Comparison of ENCODE assay signal across 20 cellular contexts in genomic region chr1:2820731-2821372, GRCh38. TPM values are rescaled to one million over a fixed set of nuclear protein-coding genes. Genes with fewer than 3 reads are reported as not detected.
DNase-seq lines count a peak whose midpoint lies in the region; ATAC-seq, FAIRE-seq and TF ChIP-seq lines count a peak whose summit lies in the region.
"Had no signal": no experiment of that assay in that cellular context is flagged by ENCODE, and none has a peak within 500 bp of the region (broad histone marks: within the 10 kb centered on the region; RNA-seq: fewer than 3 reads in every experiment).

No MANE protein-coding gene starts in this region.

- H3K79me1 ChIP-seq in neuronal stem cell (ENCODE audit: low read depth, low read length): no peaks in the 10 kb centered on the region

- H3K36me3 ChIP-seq in heart left ventricle: no peaks in the 10 kb centered on the region
- H3K36me3 ChIP-seq in right atrium auricular region: no peaks in the 10 kb centered on the region
- no peaks in the 10 kb centered on the region for H3K36me3 ChIP-seq in neuronal stem cell (replicated peaks in 1 of 2; ENCODE audit: control insufficient read depth in 2 of 2, insufficient read depth in 2 of 2, low read length in 2 of 2)
- H3K36me3 ChIP-seq in stomach: no peaks in the 10 kb centered on the region
- no peaks in the 10 kb centered on the region for H3K36me3 ChIP-seq in small intestine (ENCODE audit: control insufficient read depth in 2 of 2, insufficient read depth in 2 of 2, low read length in 2 of 2)
- H3K36me3 ChIP-seq: HAP-1 had no signal

- H3K4me1 ChIP-seq in heart left ventricle (peaks cover 0 to 6% (median 0%) of the 10 kb centered on the region in 12 donors), right atrium auricular region (no peaks in the 10 kb centered on the region), neuronal stem cell (ENCODE audit: control insufficient read depth in 2 of 2, insufficient read depth in 1 of 2, low read depth in 1 of 2, low read length in 2 of 2) (no peaks in the 10 kb centered on the region), stomach (peaks cover 0 to 7% (median 3%) of the 10 kb centered on the region in 4 donors), small intestine (ENCODE audit: control insufficient read depth in 2 of 2, insufficient read depth in 1 of 2, low read depth in 1 of 2, low read length in 1 of 2) (no peaks in the 10 kb centered on the region)
- H3K4me1 ChIP-seq: HAP-1 had no signal

- H2BK5ac ChIP-seq in neuronal stem cell (ENCODE audit: low read length): no peak overlapping the region

- no peaks in the 10 kb centered on the region for H3K9me3 ChIP-seq in heart left ventricle
- no peaks in the 10 kb centered on the region for H3K9me3 ChIP-seq in right atrium auricular region
- peaks cover 0 to 15% of the 10 kb centered on the region in 2 donors for H3K9me3 ChIP-seq in neuronal stem cell (replicated peaks in 1 of 2; ENCODE audit: control insufficient read depth in 2 of 2, insufficient read depth in 1 of 2, low read depth in 1 of 2, low read length in 2 of 2)
- no peaks in the 10 kb centered on the region for H3K9me3 ChIP-seq in stomach
- H3K9me3 ChIP-seq in small intestine (ENCODE audit: control insufficient read depth, low read depth): no peaks in the 10 kb centered on the region
- H3K9me3 ChIP-seq: HAP-1 had no signal

- TF ChIP-seq CTCF in heart left ventricle (IDR thresholded peaks at IDR 0.05) (no peak), right atrium auricular region (IDR thresholded peaks at IDR 0.05) (no peak), stomach (IDR thresholded peaks at IDR 0.05) (no peak)

- TF ChIP-seq EP300 in stomach (IDR thresholded peaks at IDR 0.05): no peak

- intact Hi-C loops in heart left ventricle (cut with DNase I): loop anchor here in 8 of 10 donors (5.0 to 10.0 kb wide), 3 partner anchors 601 to 606 kb away; no protein-coding TSS in a partner anchor
- intact Hi-C loops in left ventricle myocardium superior (cut with micrococcal nuclease): no loop called here
- intact Hi-C loops in stomach (cut with DNase I; ENCODE audit: low total_unique reads): no loop called here

- no peak overlapping the region for H3K4me2 ChIP-seq in neuronal stem cell (ENCODE audit: insufficient read depth, low read length, poor library complexity, severe bottlenecking)

- H4K91ac ChIP-seq in neuronal stem cell (ENCODE audit: low read depth, low read length, poor library complexity): peak overlapping the region; percentile 19

- no peak overlapping the region for H3K27ac ChIP-seq in heart left ventricle
- H3K27ac ChIP-seq in right atrium auricular region: no peak overlapping the region
- no peak overlapping the region for H3K27ac ChIP-seq in neuronal stem cell (replicated peaks; ENCODE audit: low read length)
- no peak overlapping the region for H3K27ac ChIP-seq in stomach
- no peak overlapping the region for H3K27ac ChIP-seq in small intestine (ENCODE audit: low read depth in 1 of 2, low read length in 1 of 2)

- no peak overlapping the region for H2BK12ac ChIP-seq in neuronal stem cell (ENCODE audit: low read length)

- no peak overlapping the region for H3K4me3 ChIP-seq in heart left ventricle
- no peak overlapping the region for H3K4me3 ChIP-seq in right atrium auricular region
- no peak overlapping the region for H3K4me3 ChIP-seq in neuronal stem cell (ENCODE audit: low read length in 2 of 2)
- no peak overlapping the region for H3K4me3 ChIP-seq in stomach
- no peak overlapping the region for H3K4me3 ChIP-seq in small intestine (ENCODE audit: low read depth in 1 of 2, low read length in 2 of 2)
- H3K4me3 ChIP-seq: HAP-1 had no signal

- H2BK120ac ChIP-seq in neuronal stem cell (ENCODE audit: low read depth, low read length): no peak overlapping the region

- WGBS in heart left ventricle, 4 donors: 64 to 73% (median 70%) methylated on average over 10 to 11 of the region's 11 CpGs
- no CpG with 5 or more reads among the region's 11 CpGs for WGBS in neuronal stem cell (ENCODE audit: extremely low coverage in 2 of 2, insufficient read length in 2 of 2, insufficient replicate concordance in 1 of 2), 2 donors
- WGBS in stomach, 5 donors: 73 to 95% (median 78%) methylated on average over 3 to 11 of the region's 11 CpGs
- 63 to 74% (median 69%) methylated on average over 11 of the region's 11 CpGs for WGBS in small intestine, 3 donors

- no peak overlapping the region for H3K23ac ChIP-seq in neuronal stem cell (ENCODE audit: low read depth, low read length, poor library complexity)

- TF ChIP-seq POLR2A in heart left ventricle (IDR thresholded peaks at IDR 0.05) (no peak), stomach (IDR thresholded peaks at IDR 0.05) (no peak)

- peak in 3 of 5 donors; percentile 6 to 53 (median 13) for DNase-seq in heart left ventricle
- no peak for DNase-seq in right atrium auricular region (ENCODE audit: low spot score)
- peak; percentile 15 for DNase-seq in left ventricle myocardium superior
- no peak for DNase-seq in neuronal stem cell (ENCODE audit: low spot score)
- no peak for DNase-seq in NOMO-1 treated with dmso at 0.1 percent for 144 hours (lab: John Stamatoyannopoulos, UW; ENCODE audit: unreplicated experiment)
- DNase-seq in stomach: no peak
- DNase-seq in small intestine: no peak
- DNase-seq: C1 segment of cervical spinal cord; Calu3; CD4-positive, alpha-beta memory T cell; COR-L47; DMS53; DMS79 treated with DMSO at 0.1 percent for 48 hours; GOT3; HFFc6 had no signal

- H2AFZ ChIP-seq in neuronal stem cell (ENCODE audit: low read length): no peak overlapping the region

- H3K18ac ChIP-seq in neuronal stem cell (ENCODE audit: low read length): peak overlapping the region; percentile 27

- peak overlapping the region; percentile 63 for H2BK15ac ChIP-seq in neuronal stem cell (ENCODE audit: low read length)

- no peak overlapping the region for H3K4ac ChIP-seq in neuronal stem cell (ENCODE audit: low read length)

- ATAC-seq in heart left ventricle (no peak), left ventricle myocardium superior (no peak)

- H3K9ac ChIP-seq in neuronal stem cell (ENCODE audit: low read depth, low read length, poor library complexity): no peak overlapping the region

- peak overlapping the region; percentile 25 for H4K8ac ChIP-seq in neuronal stem cell (ENCODE audit: low read depth, low read length)

- FAIRE-seq in small intestine (lab: Jason Lieb, UNC): no peak
- FAIRE-seq: GM12892, H54 had no signal

- H3K27me3 ChIP-seq in heart left ventricle (peaks cover 0 to 33% (median 5%) of the 10 kb centered on the region in 9 donors), right atrium auricular region (no peaks in the 10 kb centered on the region), neuronal stem cell (ENCODE audit: control insufficient read depth in 3 of 3, insufficient read depth in 3 of 3, low read depth in 1 of 3, low read length in 3 of 3) (peaks cover 0 to 27% (median 0%) of the 10 kb centered on the region in 3 experiments), stomach (peaks cover 0 to 81% (median 8%) of the 10 kb centered on the region in 3 donors), small intestine (ENCODE audit: control insufficient read depth in 2 of 2, insufficient read depth in 2 of 2, low read length in 2 of 2) (no peaks in the 10 kb centered on the region)

- peak overlapping the region; percentile 91 for H2AK5ac ChIP-seq in neuronal stem cell (ENCODE audit: low read depth, low read length)

- H3K14ac ChIP-seq in neuronal stem cell (ENCODE audit: low read length): no peak overlapping the region

RNA-seq across cellular contexts. Expression of gene TTC34, which starts 19.4 kb away (rescaled TPM):
- total RNA-seq in heart left ventricle (under 1 TPM in 8 of 9 donors, not detected in 1; 0.19 to 0.67 (median 0.52) TPM), right atrium auricular region (under 1 TPM; 0.08 to 0.11 TPM), left ventricle myocardium superior (0.59 TPM), stomach (1 to 10 TPM in 1 of 5 donors, under 1 TPM in 3, not detected in 1; 0.29 to 1.3 (median 0.48) TPM)
- polyA plus RNA-seq in heart left ventricle (under 1 TPM; 0.06 to 0.30 TPM), stomach (under 1 TPM in 2 of 3 donors, not detected in 1; 0.06 to 0.10 TPM), small intestine (under 1 TPM in 1 of 3 donors, not detected in 2; 0.22 TPM)
- 0.39 TPM for polyA plus RNA-seq in neuronal stem cell (2013, experiment 1 of 2)
- polyA plus RNA-seq in neuronal stem cell (2013, experiment 2 of 2): 0.35 TPM
- total RNA-seq: A172, Daoy had no signal

Comparison
In these comparisons a context has a peak if more than half of its experiments do, and no peak if none do; other contexts are left out.
1. DNase-seq: peak in heart left ventricle (3 of 5) and left ventricle myocardium superior (single experiment); none in right atrium auricular region (single experiment), neuronal stem cell (single experiment), NOMO-1 treated with dmso at 0.1 percent for 144 hours (single experiment), stomach (single experiment) and small intestine (single experiment).
2. intact Hi-C loops: an anchor here in heart left ventricle (5.0 to 10.0 kb wide); none called in left ventricle myocardium superior and stomach.